Comparison of ENCODE assay signal across 9 cellular contexts in the genomic region with DNA sequence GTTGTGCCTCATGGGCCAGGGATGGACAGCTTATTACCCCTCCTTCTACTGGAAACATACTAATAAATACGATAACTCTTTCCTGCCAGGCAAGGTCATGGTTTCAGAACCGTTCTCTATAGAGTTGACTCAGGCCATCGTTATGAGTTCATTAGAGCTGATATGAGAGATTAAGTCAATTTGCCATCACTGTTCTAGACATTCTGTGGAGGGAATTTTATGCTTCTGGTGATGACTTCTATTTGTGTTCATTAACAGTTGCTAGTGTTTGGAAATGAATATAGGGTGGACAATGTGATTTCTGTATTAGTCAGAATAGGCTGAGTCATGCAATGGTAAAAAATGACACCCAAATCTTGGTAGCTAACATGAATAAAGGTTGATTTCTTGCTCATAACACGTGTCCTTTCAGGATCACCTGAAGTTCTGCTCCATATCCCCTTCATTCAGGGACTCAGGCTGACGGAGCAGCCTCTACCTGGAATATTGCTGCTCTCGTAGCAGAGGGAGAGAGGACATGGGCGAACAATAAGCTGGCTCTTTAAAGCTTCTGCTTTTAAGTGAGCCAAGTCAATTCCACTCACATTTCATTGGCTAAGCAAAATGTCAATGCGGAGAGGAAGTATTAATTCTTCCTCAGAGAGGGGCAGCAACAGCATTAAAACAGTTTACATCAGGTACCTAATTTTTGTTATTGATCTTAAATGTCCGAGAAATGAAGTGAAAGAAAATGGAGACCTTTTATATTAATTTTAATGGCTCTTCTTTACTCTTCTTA. TPM values are rescaled to one million over a fixed set of nuclear protein-coding genes. Genes with fewer than 3 reads are reported as not detected.
DNase-seq lines count a peak whose midpoint lies in the region; ATAC-seq and TF ChIP-seq lines count a peak whose summit lies in the region.
"Had no signal": no experiment of that assay in that cellular context is flagged by ENCODE, and none has a peak within 500 bp of the region (broad histone marks: within the 10 kb centered on the region; RNA-seq: fewer than 3 reads in every experiment).

No MANE protein-coding gene starts in this region.

- no peaks in the 10 kb centered on the region for H3K9me3 ChIP-seq in psoas muscle

- no peaks in the 10 kb centered on the region for H3K27me3 ChIP-seq in psoas muscle (ENCODE audit: insufficient read depth in 3 of 3, low read length in 2 of 3)

- intact Hi-C loops in psoas muscle (cut with DNase I) = no loop called here

- TF ChIP-seq CTCF in GM20000 (IDR thresholded peaks at IDR 0.05; ENCODE audit: extremely low read depth, missing control alignments) (no peak), epithelial cell of esophagus (IDR thresholded peaks at IDR 0.05; ENCODE audit: insufficient read depth, low read depth, low read length, missing control alignments) (no peak), psoas muscle (IDR thresholded peaks at IDR 0.05) (no peak)

- no peaks in the 10 kb centered on the region for H3K4me1 ChIP-seq in psoas muscle

- no peak overlapping the region for H3K4me3 ChIP-seq in epithelial cell of esophagus (ENCODE audit: low read length)
- no peak overlapping the region for H3K4me3 ChIP-seq in psoas muscle

- DNase-seq in GM03348 (ENCODE audit: low spot score) = peak; percentile 42
- DNase-seq in GM20000 (ENCODE audit: low spot score) = peak; percentile 74
- DNase-seq in epithelial cell of esophagus (ENCODE audit: low read depth) = peak; percentile 81
- DNase-seq in NCI-H446 (lab: John Stamatoyannopoulos, UW) = no peak
- no peak for DNase-seq in psoas muscle
- no peak for DNase-seq in NCI-H2196 treated with DMSO at 0.1 percent for 48 hours (lab: John Stamatoyannopoulos, UW; ENCODE audit: unreplicated experiment)
- no peak for DNase-seq in 8988T
- DNase-seq: kidney had no signal

- H3K36me3 ChIP-seq in psoas muscle (ENCODE audit: insufficient read depth in 1 of 2, low read depth in 1 of 2) = no peaks in the 10 kb centered on the region

- H3K27ac ChIP-seq in psoas muscle = no peak overlapping the region

- 64 to 76% (median 65%) methylated on average over 9 of the region's 9 CpGs for WGBS in psoas muscle, 3 donors

- ATAC-seq in HG03378 (IDR thresholded peaks at IDR 0.05; ENCODE audit: unreplicated experiment) (peak; percentile 86), psoas muscle (no peak)

RNA-seq across cellular contexts. Expression of a gene that starts 18.6 kb away (rescaled TPM):
- total RNA-seq in psoas muscle = not detected
- not detected for polyA plus RNA-seq in psoas muscle
- total RNA-seq: kidney had no signal

RNA-seq across cellular contexts. Expression of a gene that starts 47.4 kb away (rescaled TPM):
- total RNA-seq in psoas muscle = 10 to 100 TPM in 2 of 4 donors, 1 to 10 TPM in 2; 7.4 to 15.1 (median 11.0) TPM
- polyA plus RNA-seq in psoas muscle = 10 to 100 TPM in 1 of 3 donors, 1 to 10 TPM in 2; 4.3 to 13.9 (median 7.9) TPM

Comparison
In these comparisons a context has a peak if more than half of its experiments do, and no peak if none do; other contexts are left out.
1. DNase-seq: peak in GM03348 (single experiment), GM20000 (single experiment) and epithelial cell of esophagus (single experiment); none in NCI-H446 (0 of 2), psoas muscle (0 of 2), NCI-H2196 treated with DMSO at 0.1 percent for 48 hours (single experiment) and 8988T (single experiment).